Comparison of ENCODE assay signal across 14 cellular contexts in the genomic region with DNA sequence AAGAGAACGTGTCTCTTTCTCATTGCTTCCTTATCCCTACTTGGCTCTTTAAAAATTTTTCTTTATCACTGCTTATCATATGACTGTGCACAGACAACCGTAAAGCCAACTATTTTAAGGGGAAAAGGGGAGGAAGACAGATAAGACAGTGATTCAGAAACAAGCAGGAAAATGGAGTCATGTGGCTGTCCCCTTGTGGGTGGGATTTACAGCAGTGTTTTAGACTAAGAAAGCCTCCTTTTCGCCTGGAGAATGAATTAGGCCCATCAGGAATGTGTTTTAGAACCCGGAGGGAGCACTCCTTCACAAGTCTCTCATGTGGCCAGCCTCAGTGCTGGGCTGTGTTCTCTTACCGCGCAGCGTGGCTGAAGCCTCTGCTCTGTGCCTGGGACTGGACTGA. TPM values are rescaled to one million over a fixed set of nuclear protein-coding genes. Genes with fewer than 3 reads are reported as not detected.
DNase-seq lines count a peak whose midpoint lies in the region; ATAC-seq, FAIRE-seq and TF ChIP-seq lines count a peak whose summit lies in the region.
"Had no signal": no experiment of that assay in that cellular context is flagged by ENCODE, and none has a peak within 500 bp of the region (broad histone marks: within the 10 kb centered on the region; RNA-seq: fewer than 3 reads in every experiment).

No MANE protein-coding gene starts in this region.

- H3K4me1 ChIP-seq in BLaER1 treated with 17β-estradiol and CSF1 and Interleukin-3, amounts not matched to agents 10 nM and 100 nM, result peaks cover 16 to 83% (median 58%) of the 10 kb centered on the region in 10 experiments
- peaks cover 16% of the 10 kb centered on the region for H3K4me1 ChIP-seq in endothelial cell of umbilical vein (ENCODE audit: control insufficient read depth, extremely low read depth, insufficient read depth, low read length)
- peaks cover 3% of the 10 kb centered on the region for H3K4me1 ChIP-seq in mesenchymal stem cell (ENCODE audit: control insufficient read depth, insufficient read depth, low read depth, low read length)
- peaks cover 0 to 7% (median 3%) of the 10 kb centered on the region in 4 donors for H3K4me1 ChIP-seq in transverse colon
- peaks cover 16% of the 10 kb centered on the region for H3K4me1 ChIP-seq in PC-3 (ENCODE audit: insufficient read depth, low read length)

- dilution Hi-C loops in endothelial cell of umbilical vein (cut with MboI; ENCODE audit: extremely low pct_ligation_motif_present, low sequenced_read_pairs), result no loop called here

- no peaks in the 10 kb centered on the region for H3K9me1 ChIP-seq in endothelial cell of umbilical vein (replicated peaks; ENCODE audit: control insufficient read depth, extremely low read depth, insufficient read depth, low read length)

- H3K9ac ChIP-seq in BLaER1 treated with 17β-estradiol and CSF1 and Interleukin-3, amounts not matched to agents 10 nM and 100 nM, result peak overlapping the region in 4 of 11 experiments; percentile 3 to 29 (median 11); a peak in 4 of 22 replicates
- H3K9ac ChIP-seq in endothelial cell of umbilical vein (replicated peaks; ENCODE audit: extremely low read depth, insufficient read depth, low read length) (peak overlapping the region; percentile 89), mesenchymal stem cell (ENCODE audit: low read length) (peak overlapping the region; percentile 86), PC-3 (ENCODE audit: low read length) (no peak overlapping the region)

- no peak overlapping the region for H2BK15ac ChIP-seq in mesenchymal stem cell (ENCODE audit: low read depth, poor library complexity, severe bottlenecking)

- H2BK5ac ChIP-seq in mesenchymal stem cell (ENCODE audit: low read depth, low read length, poor library complexity, severe bottlenecking), result no peak overlapping the region

- peak overlapping the region; percentile 89 to 92 for H2BK12ac ChIP-seq in mesenchymal stem cell (ENCODE audit: low read length in 2 of 2)

- no peak overlapping the region for H2BK120ac ChIP-seq in mesenchymal stem cell (ENCODE audit: low read depth, low read length)

- intact Hi-C loops in endothelial cell of umbilical vein (cut with micrococcal nuclease) (loop anchor here (1.0 to 5.0 kb wide), 3 partner anchors 12 to 43 kb away; no protein-coding TSS in a partner anchor), transverse colon (cut with DNase I; ENCODE audit: low total_unique reads) (no loop called here), PC-3 (cut with micrococcal nuclease) (no loop called here)

- no peak overlapping the region for H3K23ac ChIP-seq in mesenchymal stem cell (ENCODE audit: low read length in 2 of 2)

- 54% methylated on average over 6 of the region's 7 CpGs for WGBS in mesenchymal stem cell
- 47 to 69% methylated on average over 4 to 7 of the region's 7 CpGs for WGBS in transverse colon (ENCODE audit: low coverage in 1 of 2), 2 donors

- in situ Hi-C loops in transverse colon (cut with MboI; ENCODE audit: low pct_ligation_motif_present in 1 of 4, low pct_unique_long_range_greater_than_20kb in 1 of 4, low sequenced_read_pairs in 3 of 4), result no loop called here

- DNase-seq in OCI-M1 (lab: John Stamatoyannopoulos, UW), result peak; percentile 86
- DNase-seq in endothelial cell of umbilical vein (ENCODE audit: low read depth, low spot score), result peak; percentile 96
- peak; percentile 60 for DNase-seq in mesenchymal stem cell
- no peak for DNase-seq in transverse colon
- no peak for DNase-seq in amniotic stem cell (lab: John Stamatoyannopoulos, UW)
- no peak for DNase-seq in PC-3
- DNase-seq: activated CD4-positive, alpha-beta T cell treated with anti-CD3 and anti-CD28 coated beads for 1 hour; activated naive CD4-positive, alpha-beta T cell treated with Interleukin-2 at 50 U/mL for 16 hours; effector memory CD4-positive, alpha-beta T cell; NCI-H1417; NCI-H524; SHP77 treated with DMSO at 0.1 percent for 48 hours had no signal

- no peaks in the 10 kb centered on the region for H3F3A ChIP-seq in PC-3 (ENCODE audit: low read length, unreplicated experiment)

- no peak overlapping the region for H3K4me3 ChIP-seq in BLaER1 treated with 17β-estradiol and CSF1 and Interleukin-3, amounts not matched to agents 10 nM and 100 nM
- peak overlapping the region in 1 of 3 experiments; percentile 46 for H3K4me3 ChIP-seq in endothelial cell of umbilical vein (replicated peaks in 1 of 3; ENCODE audit: insufficient read depth in 1 of 3, low read depth in 1 of 3, low read length in 3 of 3)
- H3K4me3 ChIP-seq in mesenchymal stem cell (ENCODE audit: insufficient read depth in 1 of 2, low read depth in 1 of 2, low read length in 2 of 2), result peak overlapping the region in 1 of 2 experiments; percentile 47
- H3K4me3 ChIP-seq in transverse colon, result no peak overlapping the region
- H3K4me3 ChIP-seq in PC-3 (ENCODE audit: low read length), result no peak overlapping the region

- BruUV-seq in endothelial cell of umbilical vein (replicated peaks; lab: Mats Ljungman, UMichigan) (no TSS peak), PC-3 (replicated peaks; lab: Mats Ljungman, UMichigan) (no TSS peak)

- H3K27ac ChIP-seq in BLaER1 treated with 17β-estradiol and CSF1 and Interleukin-3, amounts not matched to agents 10 nM and 100 nM, result peak overlapping the region in 9 of 11 experiments; percentile 4 to 49 (median 24); a peak in 13 of 22 replicates
- H3K27ac ChIP-seq in endothelial cell of umbilical vein (ENCODE audit: insufficient read depth, low read depth, low read length) (peak overlapping the region; percentile 93), mesenchymal stem cell (ENCODE audit: low read length, poor library complexity, severe bottlenecking) (no peak overlapping the region), transverse colon (no peak overlapping the region), PC-3 (ENCODE audit: low read length) (no peak overlapping the region)

- peak overlapping the region; percentile 46 for H4K91ac ChIP-seq in mesenchymal stem cell (ENCODE audit: low read length)

- peak; percentile 96 for FAIRE-seq in endothelial cell of umbilical vein (lab: Jason Lieb, UNC)

- POLR2A ChIA-PET in endothelial cell of umbilical vein (lab: Charles Lee) (interaction anchor here (1.3 kb wide), 1 partner anchor 19 kb away, joined by 3 read pairs; no protein-coding TSS in a partner anchor), PC-3 (lab: Charles Lee; ENCODE audit: unreplicated experiment) (no interaction called here)

- no peak for ATAC-seq in HG03442 (IDR thresholded peaks at IDR 0.05; ENCODE audit: unreplicated experiment)
- ATAC-seq in PC-3, result no peak

- H3K9me3 ChIP-seq in BLaER1 treated with 17β-estradiol and CSF1 and Interleukin-3, amounts not matched to agents 10 nM and 100 nM (replicated peaks in 1 of 11), result peaks cover 0 to 5% (median 0%) of the 10 kb centered on the region in 11 experiments; a peak in 1 of 22 replicates
- no peaks in the 10 kb centered on the region for H3K9me3 ChIP-seq in endothelial cell of umbilical vein (replicated peaks; ENCODE audit: control insufficient read depth, insufficient read depth, low read length)
- no peaks in the 10 kb centered on the region for H3K9me3 ChIP-seq in mesenchymal stem cell (ENCODE audit: control insufficient read depth, low read length)
- no peaks in the 10 kb centered on the region for H3K9me3 ChIP-seq in transverse colon
- H3K9me3 ChIP-seq in PC-3 (ENCODE audit: low read length), result no peaks in the 10 kb centered on the region

- H3K14ac ChIP-seq in mesenchymal stem cell (ENCODE audit: low read length in 2 of 2), result peak overlapping the region in 1 of 2 experiments; percentile 86

- peaks cover 0 to 90% (median 70%) of the 10 kb centered on the region in 11 experiments; a peak in 17 of 22 replicates for H3K36me3 ChIP-seq in BLaER1 treated with 17β-estradiol and CSF1 and Interleukin-3, amounts not matched to agents 10 nM and 100 nM
- H3K36me3 ChIP-seq in endothelial cell of umbilical vein (ENCODE audit: control insufficient read depth in 2 of 2, extremely low read depth in 1 of 2, insufficient read depth in 2 of 2, low read length in 2 of 2) (no peaks in the 10 kb centered on the region), mesenchymal stem cell (ENCODE audit: control insufficient read depth in 1 of 2, insufficient read depth in 2 of 2, low read depth in 1 of 2, low read length in 2 of 2) (no peaks in the 10 kb centered on the region), transverse colon (no peaks in the 10 kb centered on the region), PC-3 (ENCODE audit: low read depth, low read length) (no peaks in the 10 kb centered on the region)

- TF ChIP-seq EP300 in transverse colon (IDR thresholded peaks at IDR 0.05; ENCODE audit: low read depth), result no peak

- H3K79me2 ChIP-seq in endothelial cell of umbilical vein (ENCODE audit: control insufficient read depth, insufficient read depth, low read length) (peaks cover 5% of the 10 kb centered on the region), PC-3 (ENCODE audit: low read length) (peaks cover 10% of the 10 kb centered on the region; the same call in 1 of the 2 replicates)

- H3K79me1 ChIP-seq in mesenchymal stem cell (replicated peaks; ENCODE audit: low read length, poor library complexity, severe bottlenecking), result peaks cover 24% of the 10 kb centered on the region

- CTCF ChIA-PET in endothelial cell of umbilical vein (lab: Charles Lee) (interaction anchor here (0.6 kb wide), 1 partner anchor 13 kb away, joined by 3 read pairs; no protein-coding TSS in a partner anchor), PC-3 (lab: Charles Lee) (no interaction called here)

- no peaks in the 10 kb centered on the region for H3K9me2 ChIP-seq in PC-3 (replicated peaks; ENCODE audit: low read length)

- peak overlapping the region; percentile 63 for H4K8ac ChIP-seq in mesenchymal stem cell (ENCODE audit: low read length)

- peak overlapping the region; percentile 61 to 71 for H3K18ac ChIP-seq in mesenchymal stem cell (ENCODE audit: low read depth in 1 of 2, low read length in 2 of 2)

- H3K27me3 ChIP-seq in BLaER1 treated with 17β-estradiol and CSF1 and Interleukin-3, amounts not matched to agents 10 nM and 100 nM, result no peaks in the 10 kb centered on the region
- no peaks in the 10 kb centered on the region for H3K27me3 ChIP-seq in endothelial cell of umbilical vein (ENCODE audit: control insufficient read depth in 2 of 2, insufficient read depth in 2 of 2, low read length in 2 of 2)
- no peaks in the 10 kb centered on the region for H3K27me3 ChIP-seq in mesenchymal stem cell (ENCODE audit: control insufficient read depth in 1 of 2, insufficient read depth in 1 of 2, low read length in 2 of 2)
- no peaks in the 10 kb centered on the region for H3K27me3 ChIP-seq in transverse colon
- no peaks in the 10 kb centered on the region for H3K27me3 ChIP-seq in PC-3 (ENCODE audit: low read length)

- TF ChIP-seq CTCF in endothelial cell of umbilical vein (IDR thresholded peaks at IDR 0.05; ENCODE audit: extremely low read depth in 1 of 2, insufficient read depth in 1 of 2, low read depth in 1 of 2, low read length in 2 of 2) (no peak), transverse colon (IDR thresholded peaks at IDR 0.05) (no peak), PC-3 (conservative IDR thresholded peaks at IDR 0.05; ENCODE audit: low read depth, low read length) (no peak)

- peaks cover 0 to 100% (median 95%) of the 10 kb centered on the region in 11 experiments; a peak in 14 of 22 replicates for H4K20me1 ChIP-seq in BLaER1 treated with 17β-estradiol and CSF1 and Interleukin-3, amounts not matched to agents 10 nM and 100 nM
- H4K20me1 ChIP-seq in endothelial cell of umbilical vein (replicated peaks; ENCODE audit: control insufficient read depth, extremely low read depth, insufficient read depth, low read length) (no peaks in the 10 kb centered on the region), PC-3 (ENCODE audit: low read length) (no peaks in the 10 kb centered on the region)

- no peak overlapping the region for H2AK5ac ChIP-seq in mesenchymal stem cell (ENCODE audit: low read length, severe bottlenecking)

- H3K4ac ChIP-seq in mesenchymal stem cell (ENCODE audit: low read depth in 1 of 2, low read length in 2 of 2), result no peak overlapping the region

- H2AFZ ChIP-seq in endothelial cell of umbilical vein (ENCODE audit: low read depth, low read length) (peak overlapping the region; percentile 96), mesenchymal stem cell (ENCODE audit: low read depth, low read length) (no peak overlapping the region), PC-3 (ENCODE audit: low read length) (no peak overlapping the region)

- TF ChIP-seq POLR2A in endothelial cell of umbilical vein (IDR thresholded peaks at IDR 0.05; ENCODE audit: low read depth, low read length), result peak; percentile 80
- TF ChIP-seq POLR2A in transverse colon (IDR thresholded peaks at IDR 0.05), result no peak

- peak overlapping the region; percentile 10 to 52 (median 39) for H3K4me2 ChIP-seq in BLaER1 treated with 17β-estradiol and CSF1 and Interleukin-3, amounts not matched to agents 10 nM and 100 nM
- H3K4me2 ChIP-seq in endothelial cell of umbilical vein (ENCODE audit: insufficient read depth, low read length), result peak overlapping the region; percentile 93
- no peak overlapping the region for H3K4me2 ChIP-seq in mesenchymal stem cell (ENCODE audit: low read length, poor library complexity, severe bottlenecking)
- no peak overlapping the region for H3K4me2 ChIP-seq in PC-3 (ENCODE audit: low read length)

RNA-seq across cellular contexts. Expression of a gene that starts 17.6 kb away (rescaled TPM):
- total RNA-seq in endothelial cell of umbilical vein, result 27.9 and 31.9 TPM in 2 replicates
- 31.5 and 33.9 TPM in 2 replicates for polyA plus RNA-seq in endothelial cell of umbilical vein
- polyA plus RNA-seq in endothelial cell of umbilical vein (2011; cell fraction: cytosol; rRNA removed), result 26.0 and 29.6 TPM in 2 replicates
- 42.5 and 48.6 TPM in 2 replicates for polyA plus RNA-seq in endothelial cell of umbilical vein (2011; cell fraction: nucleus; rRNA removed)
- 32.0 and 35.1 TPM in 2 replicates for polyA plus RNA-seq in endothelial cell of umbilical vein (2012)
- polyA minus RNA-seq in endothelial cell of umbilical vein, result 132 and 140 TPM in 2 replicates
- polyA minus RNA-seq in endothelial cell of umbilical vein (2011; cell fraction: cytosol; rRNA and poly(A)+ RNA removed), result 21.7 TPM
- 151 and 175 TPM in 2 replicates for polyA minus RNA-seq in endothelial cell of umbilical vein (2011; cell fraction: nucleus; rRNA and poly(A)+ RNA removed)
- 10.6 TPM for polyA plus RNA-seq in mesenchymal stem cell (2013, experiment 1 of 2)
- polyA plus RNA-seq in mesenchymal stem cell (2013, experiment 2 of 2), result 11.5 TPM
- 10 to 100 TPM in 3 of 4 donors, 1 to 10 TPM in 1; 8.6 to 20.6 (median 11.3) TPM for total RNA-seq in transverse colon
- total RNA-seq in PC-3 (2014; rRNA removed), result 4.4 and 7.0 TPM in 2 replicates

RNA-seq across cellular contexts. Expression of a gene that starts 58.0 kb away (rescaled TPM):
- total RNA-seq in endothelial cell of umbilical vein (12.5 and 12.9 TPM in 2 replicates), transverse colon (10 to 100 TPM; 13.5 to 36.2 (median 26.8) TPM), PC-3 (2014; rRNA removed) (19.8 and 20.8 TPM in 2 replicates)
- polyA plus RNA-seq in endothelial cell of umbilical vein, result 2.0 and 3.7 TPM in 2 replicates
- polyA plus RNA-seq in endothelial cell of umbilical vein (2011; cell fraction: cytosol; rRNA removed), result 4.3 and 5.0 TPM in 2 replicates
- polyA plus RNA-seq in endothelial cell of umbilical vein (2011; cell fraction: nucleus; rRNA removed), result 8.6 and 9.5 TPM in 2 replicates
- polyA plus RNA-seq in endothelial cell of umbilical vein (2012), result 10.8 and 11.9 TPM in 2 replicates
- polyA minus RNA-seq in endothelial cell of umbilical vein, result 15.7 and 18.2 TPM in 2 replicates
- 14.0 TPM for polyA minus RNA-seq in endothelial cell of umbilical vein (2011; cell fraction: cytosol; rRNA and poly(A)+ RNA removed)
- 32.2 and 39.4 TPM in 2 replicates for polyA minus RNA-seq in endothelial cell of umbilical vein (2011; cell fraction: nucleus; rRNA and poly(A)+ RNA removed)
- 7.5 TPM for polyA plus RNA-seq in mesenchymal stem cell (2013, experiment 1 of 2)
- 7.7 TPM for polyA plus RNA-seq in mesenchymal stem cell (2013, experiment 2 of 2)

Comparison
In these comparisons a context has a peak if more than half of its experiments do, and no peak if none do; other contexts are left out.
1. H3K27ac ChIP-seq: peak in BLaER1 treated with 17β-estradiol and CSF1 and Interleukin-3, amounts not matched to agents 10 nM and 100 nM (9 of 11) and endothelial cell of umbilical vein (single experiment); none in mesenchymal stem cell (single experiment), transverse colon (0 of 4) and PC-3 (single experiment).
2. H3K4me2 ChIP-seq: peak in BLaER1 treated with 17β-estradiol and CSF1 and Interleukin-3, amounts not matched to agents 10 nM and 100 nM (11 of 11) and endothelial cell of umbilical vein (single experiment); none in mesenchymal stem cell (single experiment) and PC-3 (single experiment).
3. DNase-seq: peak in OCI-M1 (single experiment), endothelial cell of umbilical vein (single experiment) and mesenchymal stem cell (single experiment); none in transverse colon (single experiment), amniotic stem cell (single experiment) and PC-3 (single experiment).